20 cellular contexts compared by ENCODE assay signal in the genomic region with DNA sequence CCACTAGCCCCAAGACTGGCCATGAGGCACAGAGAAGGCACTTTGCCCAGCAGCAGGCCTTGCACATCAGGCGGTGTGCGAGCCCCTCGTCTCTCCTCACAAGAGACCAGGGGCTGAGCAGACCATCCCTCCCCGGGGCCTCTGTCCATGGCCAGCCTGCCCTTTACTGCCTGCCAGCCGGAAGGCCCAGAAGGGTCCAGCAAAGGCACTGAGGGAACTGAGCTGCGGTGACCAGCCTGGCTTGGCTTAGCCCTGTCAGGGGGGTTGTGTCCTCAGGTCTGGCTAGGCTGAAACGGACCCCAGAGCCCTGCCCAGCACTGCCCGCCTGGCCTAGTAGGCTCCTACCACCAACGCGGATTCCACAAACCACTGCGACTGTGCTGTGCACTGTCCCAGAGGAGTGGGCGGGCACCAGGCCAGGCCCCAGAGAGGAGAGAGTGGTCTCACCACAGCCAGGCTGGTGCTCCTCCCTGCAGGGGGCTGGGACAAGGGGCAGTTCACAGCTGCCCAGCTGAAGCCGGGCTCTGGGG. TPM values are rescaled to one million over a fixed set of nuclear protein-coding genes. Genes with fewer than 3 reads are reported as not detected.
DNase-seq lines count a peak whose midpoint lies in the region; ATAC-seq and TF ChIP-seq lines count a peak whose summit lies in the region.
"Had no signal": no experiment of that assay in that cellular context is flagged by ENCODE, and none has a peak within 500 bp of the region (broad histone marks: within the 10 kb centered on the region; RNA-seq: fewer than 3 reads in every experiment).

No MANE protein-coding gene starts in this region.

- H2AFZ ChIP-seq in neuronal stem cell (ENCODE audit: low read length): peak overlapping the region; percentile 83

- H3K4me2 ChIP-seq in neuronal stem cell (ENCODE audit: insufficient read depth, low read length, poor library complexity, severe bottlenecking): peak overlapping the region; percentile 71
- H3K4me2 ChIP-seq: KMS-11 had no signal

- no peaks in the 10 kb centered on the region for H3K79me1 ChIP-seq in neuronal stem cell (ENCODE audit: low read depth, low read length)

- H3K18ac ChIP-seq in neuronal stem cell (ENCODE audit: low read length): peak overlapping the region; percentile 97

- peak overlapping the region; percentile 46 for H2BK12ac ChIP-seq in neuronal stem cell (ENCODE audit: low read length)

- H3K4me1 ChIP-seq in left ventricle myocardium inferior: peaks cover 56% of the 10 kb centered on the region
- peaks cover 0 to 12% of the 10 kb centered on the region in 2 donors for H3K4me1 ChIP-seq in neuronal stem cell (ENCODE audit: control insufficient read depth in 2 of 2, insufficient read depth in 1 of 2, low read depth in 1 of 2, low read length in 2 of 2)

- no CpG with 5 or more reads among the region's 13 CpGs for WGBS in neuronal stem cell (ENCODE audit: extremely low coverage in 2 of 2, insufficient read length in 2 of 2, insufficient replicate concordance in 1 of 2), 2 donors

- peak overlapping the region; percentile 99 for H2BK15ac ChIP-seq in neuronal stem cell (ENCODE audit: low read length)

- H3K4me3 ChIP-seq in left ventricle myocardium inferior: no peak overlapping the region
- H3K4me3 ChIP-seq in neuronal stem cell (ENCODE audit: low read length in 2 of 2): no peak overlapping the region

- H2BK5ac ChIP-seq in neuronal stem cell (ENCODE audit: low read length): peak overlapping the region; percentile 78

- peak overlapping the region; percentile 86 for H3K23ac ChIP-seq in neuronal stem cell (ENCODE audit: low read depth, low read length, poor library complexity)

- no peak overlapping the region for H3K27ac Mint-ChIP-seq in activated T-cell treated with anti-CD3 and anti-CD28 coated beads, Interleukin-2, amount 50 U/mL, for 24 hours
- H3K27ac Mint-ChIP-seq in effector memory CD8-positive, alpha-beta T cell: no peak overlapping the region
- H3K27ac Mint-ChIP-seq: endodermal cell had no signal

- peak overlapping the region; percentile 81 for H2AK5ac ChIP-seq in neuronal stem cell (ENCODE audit: low read depth, low read length)

- H4K91ac ChIP-seq in neuronal stem cell (ENCODE audit: low read depth, low read length, poor library complexity): no peak overlapping the region

- H3K14ac ChIP-seq in neuronal stem cell (ENCODE audit: low read length): peak overlapping the region; percentile 15

- peak overlapping the region; percentile 77 for H3K4ac ChIP-seq in neuronal stem cell (ENCODE audit: low read length)

- H3K27ac ChIP-seq in left ventricle myocardium inferior (replicated peaks): peak overlapping the region; percentile 84
- no peak overlapping the region for H3K27ac ChIP-seq in neuronal stem cell (replicated peaks; ENCODE audit: low read length)
- H3K27ac ChIP-seq: KMS-11, thoracic aorta had no signal

- H3K27me3 Mint-ChIP-seq in activated T-cell treated with anti-CD3 and anti-CD28 coated beads, Interleukin-2, amount 50 U/mL, for 24 hours: peaks cover 12% of the 10 kb centered on the region
- peaks cover 20% of the 10 kb centered on the region for H3K27me3 Mint-ChIP-seq in activated T-cell treated with anti-CD3 and anti-CD28 coated beads, Interleukin-2, amount 50 U/mL, for 4 hours (ENCODE audit: low read depth)
- H3K27me3 Mint-ChIP-seq in effector memory CD8-positive, alpha-beta T cell: peaks cover 9 to 44% of the 10 kb centered on the region in 2 donors

- peaks cover 8% of the 10 kb centered on the region for H3K4me1 Mint-ChIP-seq in activated T-cell treated with anti-CD3 and anti-CD28 coated beads, Interleukin-2, amount 50 U/mL, for 24 hours (ENCODE audit: low read depth)
- H3K4me1 Mint-ChIP-seq in activated T-cell treated with anti-CD3 and anti-CD28 coated beads, Interleukin-2, amount 50 U/mL, for 4 hours (ENCODE audit: low read depth): peaks cover 6% of the 10 kb centered on the region
- peaks cover 0 to 4% of the 10 kb centered on the region in 2 donors for H3K4me1 Mint-ChIP-seq in effector memory CD8-positive, alpha-beta T cell (ENCODE audit: low read depth in 2 of 2)
- H3K4me1 Mint-ChIP-seq: endodermal cell, nephron had no signal

- no peak for ATAC-seq in activated T-cell treated with anti-CD3 and anti-CD28 coated beads, Interleukin-2, amount 50 U/mL, for 4 hours
- no peak for ATAC-seq in effector memory CD8-positive, alpha-beta T cell (replicated peaks)
- no peak for ATAC-seq in GM18868 (IDR thresholded peaks at IDR 0.05; ENCODE audit: unreplicated experiment)

- H3K9me3 Mint-ChIP-seq in activated T-cell treated with anti-CD3 and anti-CD28 coated beads, Interleukin-2, amount 50 U/mL, for 24 hours: no peaks in the 10 kb centered on the region
- no peaks in the 10 kb centered on the region for H3K9me3 Mint-ChIP-seq in activated T-cell treated with anti-CD3 and anti-CD28 coated beads, Interleukin-2, amount 50 U/mL, for 4 hours
- H3K9me3 Mint-ChIP-seq in effector memory CD8-positive, alpha-beta T cell: no peaks in the 10 kb centered on the region
- H3K9me3 Mint-ChIP-seq: nephron had no signal

- H3K27me3 ChIP-seq in left ventricle myocardium inferior (ENCODE audit: low read depth): peaks cover 11% of the 10 kb centered on the region
- peaks cover 2 to 59% (median 19%) of the 10 kb centered on the region in 3 experiments for H3K27me3 ChIP-seq in neuronal stem cell (ENCODE audit: control insufficient read depth in 3 of 3, insufficient read depth in 3 of 3, low read depth in 1 of 3, low read length in 3 of 3)

- H3K36me3 ChIP-seq in left ventricle myocardium inferior (no peaks in the 10 kb centered on the region), neuronal stem cell (replicated peaks in 1 of 2; ENCODE audit: control insufficient read depth in 2 of 2, insufficient read depth in 2 of 2, low read length in 2 of 2) (no peaks in the 10 kb centered on the region)
- H3K36me3 ChIP-seq: gastroesophageal sphincter, thoracic aorta had no signal

- peak overlapping the region; percentile 99 for H4K8ac ChIP-seq in neuronal stem cell (ENCODE audit: low read depth, low read length)

- no peak overlapping the region for H3K4me3 Mint-ChIP-seq in activated T-cell treated with anti-CD3 and anti-CD28 coated beads, Interleukin-2, amount 50 U/mL, for 24 hours
- H3K4me3 Mint-ChIP-seq in activated T-cell treated with anti-CD3 and anti-CD28 coated beads, Interleukin-2, amount 50 U/mL, for 4 hours: no peak overlapping the region
- H3K4me3 Mint-ChIP-seq in effector memory CD8-positive, alpha-beta T cell: peak overlapping the region in 1 of 2 donors; percentile 44

- H3K9ac ChIP-seq in neuronal stem cell (ENCODE audit: low read depth, low read length, poor library complexity): no peak overlapping the region
- H3K9ac ChIP-seq: KMS-11 had no signal

- intact Hi-C loops in left ventricle myocardium inferior (cut with micrococcal nuclease): no loop called here

- H3K9me3 ChIP-seq in left ventricle myocardium inferior (replicated peaks) (no peaks in the 10 kb centered on the region), neuronal stem cell (replicated peaks in 1 of 2; ENCODE audit: control insufficient read depth in 2 of 2, insufficient read depth in 1 of 2, low read depth in 1 of 2, low read length in 2 of 2) (peaks cover 0 to 3% of the 10 kb centered on the region in 2 donors)
- H3K9me3 ChIP-seq: gastroesophageal sphincter, thoracic aorta had no signal

- DNase-seq in activated T-cell treated with anti-CD3 and anti-CD28 coated beads, Interleukin-2, amount 50 U/mL, for 24 hours: peak; percentile 28
- no peak for DNase-seq in activated T-cell treated with anti-CD3 and anti-CD28 coated beads, Interleukin-2, amount 50 U/mL, for 4 hours
- DNase-seq in left ventricle myocardium inferior (no peak), neuronal stem cell (ENCODE audit: low spot score) (no peak), ureter (ENCODE audit: low spot score) (peak; percentile 36), NCI-H526 treated with DMSO at 0.1 percent for 48 hours (lab: John Stamatoyannopoulos, UW) (no peak)
- no peak for DNase-seq in effector memory CD8-positive, alpha-beta T cell
- DNase-seq: activated CD4-positive, alpha-beta T cell treated with anti-CD3 and anti-CD28 coated beads, Interleukin-2, amount 50 U/mL, for 4 hours; activated naive CD4-positive, alpha-beta T cell treated with anti-CD3 and anti-CD28 coated beads, Interleukin-2, amount 50 U/mL, for 16 hours; NCI-H1694; NCI-H524 treated with DMSO at 0.1 percent for 48 hours; small intestine had no signal

- peak overlapping the region; percentile 93 for H2BK120ac ChIP-seq in neuronal stem cell (ENCODE audit: low read depth, low read length)

- TF ChIP-seq CTCF in left ventricle myocardium inferior (IDR thresholded peaks at IDR 0.05; ENCODE audit: borderline replicate concordance): no peak

- H3K36me3 Mint-ChIP-seq in activated T-cell treated with anti-CD3 and anti-CD28 coated beads, Interleukin-2, amount 50 U/mL, for 24 hours (ENCODE audit: low read depth): no peaks in the 10 kb centered on the region
- H3K36me3 Mint-ChIP-seq in activated T-cell treated with anti-CD3 and anti-CD28 coated beads, Interleukin-2, amount 50 U/mL, for 4 hours (ENCODE audit: insufficient read depth): no peaks in the 10 kb centered on the region
- H3K36me3 Mint-ChIP-seq in effector memory CD8-positive, alpha-beta T cell (ENCODE audit: insufficient read depth): no peaks in the 10 kb centered on the region

RNA-seq across cellular contexts. Expression of a gene that starts 16.6 kb away (rescaled TPM):
- 1 to 10 TPM in 2 of 3 donors, under 1 TPM in 1; 0.33 to 1.8 (median 1.6) TPM for total RNA-seq in activated T-cell treated with anti-CD3 and anti-CD28 coated beads, Interleukin-2, amount 50 U/mL, for 4 hours
- total RNA-seq in left ventricle myocardium inferior: 98.0 TPM
- 0.79 TPM for polyA plus RNA-seq in neuronal stem cell (2013, experiment 1 of 2)
- 0.65 TPM for polyA plus RNA-seq in neuronal stem cell (2013, experiment 2 of 2)
- not detected for total RNA-seq in ureter
- total RNA-seq: bronchial epithelial cell, kidney epithelial cell had no signal

Comparison
In these comparisons a context has a peak if more than half of its experiments do, and no peak if none do; other contexts are left out.
1. DNase-seq: peak in activated T-cell treated with anti-CD3 and anti-CD28 coated beads, Interleukin-2, amount 50 U/mL, for 24 hours (single experiment) and ureter (single experiment); none in activated T-cell treated with anti-CD3 and anti-CD28 coated beads, Interleukin-2, amount 50 U/mL, for 4 hours (single experiment), left ventricle myocardium inferior (single experiment), neuronal stem cell (single experiment), effector memory CD8-positive, alpha-beta T cell (0 of 3) and NCI-H526 treated with DMSO at 0.1 percent for 48 hours (single experiment).
2. RNA of a gene that starts 16.6 kb away (total RNA-seq): 98.0 TPM in left ventricle myocardium inferior (single experiment); 0.33 to 1.8 TPM in activated T-cell treated with anti-CD3 and anti-CD28 coated beads, Interleukin-2, amount 50 U/mL, for 4 hours and not detected in ureter (single experiment); every median in the first group is over 10 times any median in the second.